25 cellular contexts compared by ENCODE assay signal in the genomic region with DNA sequence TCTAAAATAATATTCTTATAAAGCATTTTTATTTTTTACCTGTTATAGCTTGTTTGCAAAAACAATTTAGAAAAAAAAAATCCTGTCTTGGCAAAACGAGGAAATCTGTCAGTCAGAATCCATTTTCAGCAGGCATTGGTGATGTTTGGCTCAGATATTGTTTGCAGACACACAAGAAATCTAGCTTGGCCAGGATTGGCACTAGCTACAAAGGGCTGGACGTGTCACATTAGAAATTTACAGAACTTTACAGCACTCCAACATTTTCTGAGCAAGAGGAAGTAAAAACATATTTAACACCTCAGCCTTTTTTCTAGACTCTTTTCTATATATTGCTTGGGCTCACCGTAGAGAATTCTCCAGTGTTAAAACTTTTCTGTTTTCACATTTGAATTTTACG.
"Had no signal": no experiment of that assay in that cellular context is flagged by ENCODE, and none has a peak within 500 bp of the region (broad histone marks: within the 10 kb centered on the region; RNA-seq: fewer than 3 reads in every experiment).

No MANE protein-coding gene starts in this region.

- H3K4me2 ChIP-seq: neural progenitor cell had no signal

- H3K36me3 ChIP-seq: neutrophil had no signal

- H3K27ac ChIP-seq: left lung, neural progenitor cell, neutrophil, right atrium auricular region, sigmoid colon, spleen, suprapubic skin, thoracic aorta, tibial artery, upper lobe of right lung had no signal

- FAIRE-seq: small intestine, urothelium cell line had no signal

- H3K27me3 ChIP-seq: left lung, neural progenitor cell, neutrophil, right atrium auricular region, sigmoid colon, spleen, suprapubic skin, tibial artery, upper lobe of right lung had no signal

- H3K4me3 ChIP-seq: left lung, lung, neural progenitor cell, right atrium auricular region, sigmoid colon, spleen, suprapubic skin, thoracic aorta, tibial artery, upper lobe of right lung had no signal

- H3K4me1 ChIP-seq: left lung, neural progenitor cell, suprapubic skin, upper lobe of right lung had no signal

- H3K9ac ChIP-seq: neural progenitor cell had no signal

- DNase-seq: hypothalamus; immature natural killer cell; kidney; left colon; left lung; mesendoderm; naive B cell; natural killer cell; nephron progenitor cell; occipital lobe; sigmoid colon; small intestine; spleen; stimulated activated CD4-positive, alpha-beta T cell treated with anti-CD3 and anti-CD28 coated beads, Interleukin-4, amount 100 ng/mL, for 24 hours; stimulated activated naive CD4-positive, alpha-beta T cell; tibial artery; trophoblast cell; upper lobe of right lung had no signal
